In the genomic region with DNA sequence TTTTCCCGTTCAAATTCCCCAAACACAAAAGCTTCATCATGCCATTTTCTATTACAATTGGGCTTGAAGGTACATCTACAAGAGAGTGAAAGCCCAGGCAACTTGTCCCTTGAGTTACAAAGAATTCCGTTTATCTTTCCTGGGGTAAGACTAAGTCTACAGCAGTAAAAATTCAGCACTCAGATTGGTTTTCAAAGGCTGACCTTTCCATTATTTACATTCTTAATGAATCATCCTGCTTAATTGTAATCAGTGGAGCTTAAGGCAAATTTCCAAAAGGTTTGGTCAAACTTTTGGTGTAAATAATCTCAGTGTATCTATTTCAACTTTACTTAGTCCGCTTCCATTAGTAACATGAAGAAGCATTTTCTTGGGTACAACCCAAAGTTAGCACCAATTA, we compare ENCODE assay signal across 24 cellular contexts. TPM values are rescaled to one million over a fixed set of nuclear protein-coding genes. Genes with fewer than 3 reads are reported as not detected.
DNase-seq lines count a peak whose midpoint lies in the region; TF ChIP-seq lines count a peak whose summit lies in the region.
"Had no signal": no experiment of that assay in that cellular context is flagged by ENCODE, and none has a peak within 500 bp of the region (broad histone marks: within the 10 kb centered on the region; RNA-seq: fewer than 3 reads in every experiment).

No MANE protein-coding gene starts in this region.

- H3K79me1 ChIP-seq in mesendoderm (ENCODE audit: low read length): no peaks in the 10 kb centered on the region

- H2BK5ac ChIP-seq in mesendoderm (ENCODE audit: low read length): no peak overlapping the region

- H3K27me3 Mint-ChIP-seq in HFFc6 (ENCODE audit: insufficient read depth): peaks cover 2% of the 10 kb centered on the region; the same call in 1 of the 2 replicates
- peaks cover 4% of the 10 kb centered on the region for H3K27me3 Mint-ChIP-seq in activated CD4-positive, alpha-beta memory T cell treated with anti-CD3 and anti-CD28 coated beads for 36 hours
- H3K27me3 Mint-ChIP-seq: activated CD8-positive, alpha-beta T cell treated with anti-CD3 and anti-CD28 coated beads for 36 hours; activated naive CD4-positive, alpha-beta T cell treated with anti-CD3 and anti-CD28 coated beads, Interleukin-2, amount 50 U/mL, for 24 hours; CD4-positive, alpha-beta T cell had no signal

- POLR2A ChIA-PET in activated CD4-positive, alpha-beta memory T cell treated with anti-CD3 and anti-CD28 coated beads for 36 hours (lab: Charles Lee): interaction anchor here (0.7 kb wide), 1 partner anchor 94 kb away, joined by 3 read pairs; no protein-coding TSS in a partner anchor

- DNase-seq in HFFc6 (no peak), caudate nucleus (lab: John Stamatoyannopoulos, UW) (no peak), mesendoderm (no peak), breast epithelium (ENCODE audit: low spot score in 2 of 2) (no peak), GM03348 (ENCODE audit: low spot score) (no peak)
- DNase-seq in stimulated activated CD4-positive, alpha-beta T cell treated with anti-CD3 and anti-CD28 coated beads, Interleukin-1b, Interleukin-23, amount 100 ng/mL, for 48 hours: no peak
- DNase-seq in activated CD4-positive, alpha-beta memory T cell treated with anti-CD3 and anti-CD28 coated beads for 36 hours: no peak
- DNase-seq: activated CD4-positive, CD25-positive, alpha-beta regulatory T cell treated with anti-CD3 and anti-CD28 coated beads, Interleukin-2, amount 50 U/mL, for 72 hours; activated CD8-positive, alpha-beta T cell treated with anti-CD3 and anti-CD28 coated beads for 36 hours; aorta; CD4-positive, alpha-beta T cell; GM23248; naive thymus-derived CD8-positive, alpha-beta T cell; NCI-H1436; NCI-H2107; NCI-H446 treated with DMSO at 0.1 percent for 48 hours; NCI-H82; stimulated activated CD4-positive, alpha-beta T cell treated with anti-CD3 and anti-CD28 coated beads, Interleukin-4, amount 100 ng/mL, for 1 hour; T-helper 1 cell; uterus had no signal

- H3K18ac ChIP-seq in mesendoderm (ENCODE audit: low read length): no peak overlapping the region

- no peak overlapping the region for H3K4ac ChIP-seq in mesendoderm (ENCODE audit: low read depth, low read length)

- H4K5ac ChIP-seq in mesendoderm (ENCODE audit: low read length): no peak overlapping the region

- H3K4me1 Mint-ChIP-seq in HFFc6 (ENCODE audit: low read depth): peaks cover 42% of the 10 kb centered on the region
- H3K4me1 Mint-ChIP-seq in activated CD4-positive, alpha-beta memory T cell treated with anti-CD3 and anti-CD28 coated beads for 36 hours (ENCODE audit: low read depth): peaks cover 2% of the 10 kb centered on the region

- peak overlapping the region; percentile 34 for H2BK120ac ChIP-seq in mesendoderm (ENCODE audit: low read depth, low read length)

- TF ChIP-seq CTCF in HFFc6 (IDR thresholded peaks at IDR 0.05) (no peak), breast epithelium (IDR thresholded peaks at IDR 0.05) (no peak)

- no peaks in the 10 kb centered on the region for H3K79me2 ChIP-seq in mesendoderm (ENCODE audit: control insufficient read depth, insufficient read depth, low read length)

- 0 out of 2 replicates have a peak overlapping the region, but pooled peaks have one; percentile 15 for H3K4me3 Mint-ChIP-seq in HFFc6
- no peak overlapping the region for H3K4me3 Mint-ChIP-seq in activated CD4-positive, alpha-beta memory T cell treated with anti-CD3 and anti-CD28 coated beads for 36 hours
- H3K4me3 Mint-ChIP-seq: activated CD8-positive, alpha-beta T cell treated with anti-CD3 and anti-CD28 coated beads for 36 hours; activated naive CD4-positive, alpha-beta T cell treated with anti-CD3 and anti-CD28 coated beads, Interleukin-2, amount 50 U/mL, for 24 hours; activated T-helper 17 cell treated with anti-CD3 and anti-CD28 coated beads, Interleukin-2, amount 50 U/mL, for 72 hours; CD4-positive, alpha-beta T cell; naive thymus-derived CD8-positive, alpha-beta T cell had no signal

- H2AK5ac ChIP-seq in mesendoderm (ENCODE audit: low read length): no peak overlapping the region

- no peaks in the 10 kb centered on the region for H3K36me3 Mint-ChIP-seq in HFFc6 (ENCODE audit: low read depth)
- no peaks in the 10 kb centered on the region for H3K36me3 Mint-ChIP-seq in activated CD4-positive, alpha-beta memory T cell treated with anti-CD3 and anti-CD28 coated beads for 36 hours
- H3K36me3 Mint-ChIP-seq: activated naive CD4-positive, alpha-beta T cell treated with anti-CD3 and anti-CD28 coated beads, Interleukin-2, amount 50 U/mL, for 24 hours had no signal

- no peak overlapping the region for H3K9ac ChIP-seq in mesendoderm (ENCODE audit: low read length)
- H3K9ac ChIP-seq: GM23248 had no signal

- H3K27ac ChIP-seq in caudate nucleus (ENCODE audit: low read depth, low read length) (peak overlapping the region; percentile 87), mesendoderm (ENCODE audit: low read depth, low read length) (peak overlapping the region; percentile 9), urinary bladder (ENCODE audit: low read depth) (peak overlapping the region; percentile 83), breast epithelium (no peak overlapping the region)
- H3K27ac ChIP-seq: GM23248, right atrium auricular region had no signal

- H3K4me1 ChIP-seq in mesendoderm (ENCODE audit: control insufficient read depth, low read depth, low read length): no peaks in the 10 kb centered on the region
- peaks cover 1% of the 10 kb centered on the region for H3K4me1 ChIP-seq in urinary bladder (ENCODE audit: insufficient read depth)
- peaks cover 11 to 16% of the 10 kb centered on the region in 2 donors for H3K4me1 ChIP-seq in breast epithelium
- H3K4me1 ChIP-seq: uterus had no signal

- H4K8ac ChIP-seq in mesendoderm (ENCODE audit: low read depth, low read length): no peak overlapping the region

- H3K9me3 Mint-ChIP-seq in HFFc6: no peaks in the 10 kb centered on the region
- no peaks in the 10 kb centered on the region for H3K9me3 Mint-ChIP-seq in activated CD4-positive, alpha-beta memory T cell treated with anti-CD3 and anti-CD28 coated beads for 36 hours
- H3K9me3 Mint-ChIP-seq: activated CD8-positive, alpha-beta T cell treated with anti-CD3 and anti-CD28 coated beads for 36 hours; activated naive CD4-positive, alpha-beta T cell treated with anti-CD3 and anti-CD28 coated beads, Interleukin-2, amount 50 U/mL, for 24 hours; activated T-helper 17 cell treated with anti-CD3 and anti-CD28 coated beads, Interleukin-2, amount 50 U/mL, for 72 hours; CD4-positive, alpha-beta T cell; naive thymus-derived CD8-positive, alpha-beta T cell had no signal

- H3K27me3 ChIP-seq in mesendoderm (ENCODE audit: insufficient read depth, low read length, poor library complexity) (no peaks in the 10 kb centered on the region), breast epithelium (no peaks in the 10 kb centered on the region)
- H3K27me3 ChIP-seq: right atrium auricular region, uterus had no signal

- H3K27ac Mint-ChIP-seq in HFFc6: no peak overlapping the region
- H3K27ac Mint-ChIP-seq in activated CD4-positive, alpha-beta memory T cell treated with anti-CD3 and anti-CD28 coated beads for 36 hours: no peak overlapping the region
- H3K27ac Mint-ChIP-seq: activated CD8-positive, alpha-beta T cell treated with anti-CD3 and anti-CD28 coated beads for 36 hours; activated naive CD4-positive, alpha-beta T cell treated with anti-CD3 and anti-CD28 coated beads, Interleukin-2, amount 50 U/mL, for 24 hours; activated T-helper 17 cell treated with anti-CD3 and anti-CD28 coated beads, Interleukin-2, amount 50 U/mL, for 72 hours; CD4-positive, alpha-beta T cell had no signal

- CTCF ChIA-PET in activated CD4-positive, alpha-beta memory T cell treated with anti-CD3 and anti-CD28 coated beads for 36 hours (lab: Charles Lee): interaction anchor here (2.8 kb wide), 1 partner anchor 94 kb away, joined by 6 read pairs; no protein-coding TSS in a partner anchor

- WGBS in mesendoderm (ENCODE audit: extremely low coverage, insufficient coverage, low lambda C conversion rate): no CpG with 5 or more reads among the region's 3 CpGs
- 43% methylated on average over 3 of the region's 3 CpGs for WGBS in urinary bladder

- no peak overlapping the region for H3K23ac ChIP-seq in mesendoderm (ENCODE audit: low read length)

- no peak overlapping the region for H2BK15ac ChIP-seq in mesendoderm (replicated peaks; ENCODE audit: low read depth)

- peak overlapping the region; percentile 19 for H3K56ac ChIP-seq in mesendoderm (ENCODE audit: low read length)

- intact Hi-C loops in activated CD4-positive, alpha-beta memory T cell treated with anti-CD3 and anti-CD28 coated beads for 36 hours (cut with micrococcal nuclease): no loop called here
- intact Hi-C loops in breast epithelium (cut with DNase I; ENCODE audit: low total_unique reads): no loop called here

- no peak for TF ChIP-seq POLR2A in breast epithelium (IDR thresholded peaks at IDR 0.05)

- no peak overlapping the region for H3K4me2 ChIP-seq in mesendoderm (ENCODE audit: low read length)

- no peaks in the 10 kb centered on the region for H3K9me3 ChIP-seq in breast epithelium
- H3K9me3 ChIP-seq: right atrium auricular region, uterus had no signal

- no peaks in the 10 kb centered on the region for H3K36me3 ChIP-seq in mesendoderm (ENCODE audit: control insufficient read depth, insufficient read depth, low read length)
- H3K36me3 ChIP-seq in urinary bladder (ENCODE audit: insufficient read depth): no peaks in the 10 kb centered on the region
- H3K36me3 ChIP-seq in breast epithelium: no peaks in the 10 kb centered on the region
- H3K36me3 ChIP-seq: right atrium auricular region, uterus had no signal

- no peak overlapping the region for H3K4me3 ChIP-seq in mesendoderm (ENCODE audit: low read length)
- no peak overlapping the region for H3K4me3 ChIP-seq in urinary bladder (ENCODE audit: low read depth, low read length)
- H3K4me3 ChIP-seq in breast epithelium: no peak overlapping the region
- H3K4me3 ChIP-seq: GM23248, right atrium auricular region, uterus had no signal

RNA-seq across cellular contexts. Expression of gene ST3GAL5, which starts 33.4 kb away (rescaled TPM):
- total RNA-seq in HFFc6 (2021; fragmentation: NEBNext Ultra II Directional; extraction: Animal tissue kit (Norgen Biotek cat#: 25700)): 10 to 100 TPM; 12.7 to 17.4 (median 15.2) TPM
- 1.3 TPM for polyA plus RNA-seq in mesendoderm (2013, experiment 1 of 2)
- polyA plus RNA-seq in mesendoderm (2013, experiment 2 of 2): 0.92 TPM
- 59.4 TPM for total RNA-seq in urinary bladder
- 31.1 TPM for polyA plus RNA-seq in urinary bladder
- 10 to 100 TPM in 1 of 2 experiments, 1 to 10 TPM in 1; 9.6 to 11.5 TPM for total RNA-seq in activated CD4-positive, alpha-beta memory T cell treated with anti-CD3 and anti-CD28 coated beads for 36 hours
- 10 to 100 TPM; 20.8 to 52.5 (median 29.5) TPM for total RNA-seq in breast epithelium

Comparison
In these comparisons a context has a peak if more than half of its experiments do, and no peak if none do; other contexts are left out.
1. H3K27ac ChIP-seq: peak in caudate nucleus (single experiment), mesendoderm (single experiment) and urinary bladder (single experiment); none in breast epithelium (0 of 2).